ENCODE assay signal across 1 cellular context in genomic region chr22:25747245-25747944, GRCh38.
TF ChIP-seq lines count a peak whose summit lies in the region.

No MANE protein-coding gene starts in this region.

TF ChIP-seq in GM23338, 12 proteins besides CTCF, POLR2A, EP300 and RAD21:
- TF ChIP-seq ZNF462 (CRISPR knock-in tag; IDR thresholded peaks at IDR 0.05), result no peak
- TF ChIP-seq POLR2AphosphoS5 (IDR thresholded peaks at IDR 0.05; ENCODE audit: low read depth), result no peak
- no peak for TF ChIP-seq JUNB (IDR thresholded peaks at IDR 0.05; ENCODE audit: unreplicated experiment)
- TF ChIP-seq ETS1 (IDR thresholded peaks at IDR 0.05), result no peak
- TF ChIP-seq CREB1 (CRISPR knock-in tag; IDR thresholded peaks at IDR 0.05; ENCODE audit: low read depth), result no peak
- no peak for TF ChIP-seq REST (IDR thresholded peaks at IDR 0.05; ENCODE audit: unreplicated experiment)
- TF ChIP-seq EZH2 (IDR thresholded peaks at IDR 0.05; ENCODE audit: low read depth, unreplicated experiment), result no peak
- no peak for TF ChIP-seq NANOG (IDR thresholded peaks at IDR 0.05; ENCODE audit: borderline replicate concordance)
- TF ChIP-seq STAT1 (IDR thresholded peaks at IDR 0.05; ENCODE audit: unreplicated experiment), result no peak
- no peak for TF ChIP-seq ZNF331 (CRISPR knock-in tag; IDR thresholded peaks at IDR 0.05; ENCODE audit: low read depth)
- TF ChIP-seq ZNF114 (CRISPR knock-in tag; IDR thresholded peaks at IDR 0.05), result no peak
- no peak for TF ChIP-seq EZH2phosphoT487 (IDR thresholded peaks at IDR 0.05; ENCODE audit: unreplicated experiment)
